ENCODE assay signal across 23 cellular contexts in the genomic region with DNA sequence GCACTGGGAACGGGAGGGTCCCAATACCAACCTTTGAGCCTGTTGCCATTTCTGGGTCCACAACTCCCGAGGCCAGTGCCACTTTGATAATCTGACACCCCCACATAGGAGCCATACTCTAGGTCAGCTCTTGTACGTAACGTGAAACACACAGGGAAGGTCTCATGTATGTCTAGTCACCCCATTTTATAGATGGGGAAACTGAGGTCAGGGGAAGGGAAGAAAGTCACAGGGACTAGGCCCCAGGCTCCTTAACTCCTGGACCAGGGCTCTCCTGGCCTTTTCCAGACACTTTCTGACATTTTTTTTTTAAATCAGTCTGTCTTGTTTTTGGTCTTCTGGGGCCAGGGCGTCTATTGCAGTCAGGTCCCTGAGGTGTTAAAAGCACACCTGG.
DNase-seq lines count a peak whose midpoint lies in the region; ATAC-seq and TF ChIP-seq lines count a peak whose summit lies in the region.
"Had no signal": no experiment of that assay in that cellular context is flagged by ENCODE, and none has a peak within 500 bp of the region (broad histone marks: within the 10 kb centered on the region; RNA-seq: fewer than 3 reads in every experiment).

No MANE protein-coding gene starts in this region.

- no peaks in the 10 kb centered on the region for H3K27me3 ChIP-seq in breast epithelium
- H3K27me3 ChIP-seq in brain microvascular endothelial cell (replicated peaks): no peaks in the 10 kb centered on the region
- no peaks in the 10 kb centered on the region for H3K27me3 ChIP-seq in upper lobe of right lung
- H3K27me3 ChIP-seq: BE2C, cardiac muscle cell, heart right ventricle, right lobe of liver, tibial nerve had no signal

- in situ Hi-C loops in brain microvascular endothelial cell (cut with HindIII; ENCODE audit: low pct_ligation_motif_present, low sequenced_read_pairs): no loop called here

- H3K27ac ChIP-seq in breast epithelium (no peak overlapping the region), brain microvascular endothelial cell (peak overlapping the region; percentile 54), upper lobe of right lung (no peak overlapping the region)
- H3K27ac ChIP-seq: cardiac muscle cell, right lobe of liver, tibial nerve, VCaP had no signal

- ATAC-seq in upper lobe of right lung (no peak), left lobe of liver (no peak)
- ATAC-seq: natural killer cell had no signal

- H3K27ac Mint-ChIP-seq in MCF 10A (ENCODE audit: low read depth, unreplicated experiment) (peak overlapping the region; percentile 67), mesothelial cell of epicardium (peak overlapping the region; percentile 83)
- H3K27ac Mint-ChIP-seq: activated T-cell treated with anti-CD3 and anti-CD28 coated beads, Interleukin-2, amount 50 U/mL, for 72 hours; natural killer cell; stimulated activated naive CD8-positive, alpha-beta T cell treated with anti-CD3 and anti-CD28 coated beads, Interleukin-15, Interleukin-2, amounts not matched to agents 100 ng/mL and 50 ng/mL, for 24 hours; T-helper 2 cell treated with Interferon-gamma antibody and Interleukin-4, amounts not matched to agents 5 μg/mL and 100 μg/mL, for 36 hours had no signal

- peaks cover 19% of the 10 kb centered on the region for H3K4me1 Mint-ChIP-seq in MCF 10A (ENCODE audit: insufficient read depth, unreplicated experiment)
- H3K4me1 Mint-ChIP-seq in mesothelial cell of epicardium: peaks cover 24% of the 10 kb centered on the region

- H3K9me3 ChIP-seq in breast epithelium: no peaks in the 10 kb centered on the region
- no peaks in the 10 kb centered on the region for H3K9me3 ChIP-seq in upper lobe of right lung
- H3K9me3 ChIP-seq: BE2C, heart right ventricle, right lobe of liver, tibial nerve had no signal

- DNase-seq in MCF 10A (ENCODE audit: unreplicated experiment): no peak
- no peak for DNase-seq in breast epithelium (ENCODE audit: low spot score in 2 of 2)
- no peak for DNase-seq in brain microvascular endothelial cell
- no peak for DNase-seq in mesothelial cell of epicardium (ENCODE audit: low spot score in 2 of 2, unreplicated experiment in 2 of 2)
- DNase-seq in upper lobe of right lung: peak; percentile 32
- no peak for DNase-seq in cerebellum (ENCODE audit: low spot score)
- no peak for DNase-seq in DMS53 treated with DMSO at 0.1 percent for 48 hours (lab: John Stamatoyannopoulos, UW; ENCODE audit: unreplicated experiment)
- DNase-seq in left lobe of liver (ENCODE audit: low spot score): no peak
- DNase-seq: activated naive CD4-positive, alpha-beta T cell treated with anti-CD3 and anti-CD28 coated beads, Interleukin-2, amount 50 U/mL, for 16 hours; activated T-cell treated with anti-CD3 and anti-CD28 coated beads, Interleukin-2, amount 50 U/mL, for 72 hours; DMS79; GF-D8; Karpas-422; natural killer cell; NCI-H524 treated with DMSO at 0.1 percent for 48 hours had no signal

- H3K36me3 Mint-ChIP-seq in MCF 10A (ENCODE audit: insufficient read depth, unreplicated experiment): peaks cover 9% of the 10 kb centered on the region
- peaks cover 11% of the 10 kb centered on the region for H3K36me3 Mint-ChIP-seq in mesothelial cell of epicardium
- H3K36me3 Mint-ChIP-seq: natural killer cell had no signal

- H3K27me3 Mint-ChIP-seq in MCF 10A (ENCODE audit: insufficient read depth, unreplicated experiment) (no peaks in the 10 kb centered on the region), mesothelial cell of epicardium (ENCODE audit: low read depth) (no peaks in the 10 kb centered on the region)
- H3K27me3 Mint-ChIP-seq: stimulated activated naive CD8-positive, alpha-beta T cell treated with anti-CD3 and anti-CD28 coated beads, Interleukin-15, Interleukin-2, amounts not matched to agents 100 ng/mL and 50 ng/mL, for 24 hours had no signal

- CTCF ChIA-PET in MCF 10A (lab: Yijun Ruan, JAX): interaction anchor here (0.6 kb wide), 1 partner anchor 16 kb away, joined by 3 read pairs; no protein-coding TSS in a partner anchor

- H3K9me3 Mint-ChIP-seq in MCF 10A (ENCODE audit: unreplicated experiment): no peaks in the 10 kb centered on the region
- peaks cover 6% of the 10 kb centered on the region for H3K9me3 Mint-ChIP-seq in mesothelial cell of epicardium
- H3K9me3 Mint-ChIP-seq: activated T-cell treated with anti-CD3 and anti-CD28 coated beads, Interleukin-2, amount 50 U/mL, for 72 hours; natural killer cell; stimulated activated naive CD8-positive, alpha-beta T cell treated with anti-CD3 and anti-CD28 coated beads, Interleukin-15, Interleukin-2, amounts not matched to agents 100 ng/mL and 50 ng/mL, for 24 hours; T-helper 2 cell treated with Interferon-gamma antibody and Interleukin-4, amounts not matched to agents 5 μg/mL and 100 μg/mL, for 36 hours had no signal

- H3K36me3 ChIP-seq in breast epithelium (no peaks in the 10 kb centered on the region), brain microvascular endothelial cell (replicated peaks) (no peaks in the 10 kb centered on the region), upper lobe of right lung (no peaks in the 10 kb centered on the region)
- H3K36me3 ChIP-seq: BE2C, cardiac muscle cell, heart right ventricle, tibial nerve had no signal

- H3K4me3 ChIP-seq in breast epithelium (no peak overlapping the region), brain microvascular endothelial cell (ENCODE audit: low read depth, low read length) (no peak overlapping the region), upper lobe of right lung (no peak overlapping the region)
- H3K4me3 ChIP-seq: cardiac muscle cell, heart right ventricle, right lobe of liver, tibial nerve had no signal

- no TSS peak for BruUV-seq in MCF 10A (replicated peaks; lab: Mats Ljungman, UMichigan)

- intact Hi-C loops in MCF 10A (cut with micrococcal nuclease): no loop called here
- intact Hi-C loops in breast epithelium (cut with DNase I; ENCODE audit: low total_unique reads): no loop called here
- intact Hi-C loops in upper lobe of right lung (cut with DNase I): no loop called here

- H3K4me1 ChIP-seq in breast epithelium (no peaks in the 10 kb centered on the region), upper lobe of right lung (peaks cover 11% of the 10 kb centered on the region)

- TF ChIP-seq POLR2A in breast epithelium (IDR thresholded peaks at IDR 0.05): no peak

- H3K4me3 Mint-ChIP-seq in MCF 10A (ENCODE audit: unreplicated experiment): peak overlapping the region; percentile 36
- H3K4me3 Mint-ChIP-seq in mesothelial cell of epicardium: no peak overlapping the region
- H3K4me3 Mint-ChIP-seq: activated T-cell treated with anti-CD3 and anti-CD28 coated beads, Interleukin-2, amount 50 U/mL, for 72 hours; natural killer cell; stimulated activated naive CD8-positive, alpha-beta T cell treated with anti-CD3 and anti-CD28 coated beads, Interleukin-15, Interleukin-2, amounts not matched to agents 100 ng/mL and 50 ng/mL, for 24 hours; T-helper 2 cell treated with Interferon-gamma antibody and Interleukin-4, amounts not matched to agents 5 μg/mL and 100 μg/mL, for 36 hours had no signal

- POLR2A ChIA-PET in MCF 10A (lab: Yijun Ruan, JAX): interaction anchor here (0.7 to 1.0 kb wide), 2 partner anchors 9 to 14 kb away, joined by 3 read pairs; no protein-coding TSS in a partner anchor

- TF ChIP-seq CTCF in MCF 10A (IDR thresholded peaks at IDR 0.05; ENCODE audit: unreplicated experiment): no peak
- no peak for TF ChIP-seq CTCF in breast epithelium (IDR thresholded peaks at IDR 0.05)
- TF ChIP-seq CTCF in brain microvascular endothelial cell (IDR thresholded peaks at IDR 0.05; ENCODE audit: low read depth, low read length, missing control alignments): no peak
- TF ChIP-seq CTCF in mesothelial cell of epicardium (IDR thresholded peaks at IDR 0.05; ENCODE audit: unreplicated experiment): no peak
- no peak for TF ChIP-seq CTCF in upper lobe of right lung (IDR thresholded peaks at IDR 0.05)
